In genomic region chr2:226644342-226644957, GRCh38 we compare ENCODE assay signal across 1 cellular context.
TF ChIP-seq lines count a peak whose summit lies in the region.

No MANE protein-coding gene starts in this region.

TF ChIP-seq in WTC11, 78 proteins besides CTCF, POLR2A, EP300 and RAD21 (continued from another document):
- no peak for TF ChIP-seq STAT6 (CRISPR knock-in tag; conservative IDR thresholded peaks at IDR 0.05; ENCODE audit: low read depth)
